22 cellular contexts compared by ENCODE assay signal in the genomic region with DNA sequence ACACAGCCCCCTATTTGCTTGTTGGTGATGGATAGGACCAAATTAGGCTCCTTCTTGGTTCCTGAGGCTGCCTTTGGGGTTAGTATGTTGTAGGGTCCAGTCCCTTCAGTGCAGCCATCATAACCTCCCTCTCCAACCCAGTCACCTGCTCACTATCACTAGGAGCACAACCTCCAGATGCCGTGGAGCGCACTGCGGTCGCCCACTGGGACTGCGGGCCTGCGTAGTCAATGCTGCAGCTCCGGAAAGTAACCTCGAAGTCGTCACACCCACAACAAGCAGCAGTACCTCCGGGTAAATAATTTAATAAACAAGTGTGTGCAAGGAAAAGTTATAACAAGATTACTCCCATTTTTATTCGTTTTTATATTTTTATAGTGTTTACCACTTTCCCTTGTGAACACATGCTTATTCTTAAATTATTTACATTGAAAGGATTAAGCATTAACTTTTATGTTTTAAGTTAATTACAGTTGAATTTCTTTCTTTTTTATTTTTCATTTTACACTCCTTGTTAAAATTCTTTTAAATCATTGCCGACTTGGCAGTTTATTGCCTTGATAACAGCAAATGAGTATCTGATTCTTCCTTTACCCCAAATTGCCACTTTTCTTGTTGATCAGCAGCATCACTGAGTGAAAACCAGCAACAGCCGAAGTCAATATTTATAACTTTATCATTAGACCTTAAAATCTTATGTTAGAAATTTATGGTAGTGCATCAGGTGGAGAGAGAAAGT.
"Had no signal": no experiment of that assay in that cellular context is flagged by ENCODE, and none has a peak within 500 bp of the region (broad histone marks: within the 10 kb centered on the region; RNA-seq: fewer than 3 reads in every experiment).

No MANE protein-coding gene starts in this region.

- H3K27me3 ChIP-seq: dorsolateral prefrontal cortex, neutrophil, pancreas, suprapubic skin, vagina had no signal

- H3K27ac ChIP-seq: dorsolateral prefrontal cortex, neutrophil, pancreas, suprapubic skin, vagina had no signal

- H3K4me2 ChIP-seq: smooth muscle cell had no signal

- DNase-seq: dorsolateral prefrontal cortex; effector CD4-positive, alpha-beta T cell; hypothalamus; immature natural killer cell; islet precursor cell; natural killer cell; pancreas; retina; stimulated activated CD4-positive, alpha-beta T cell treated with anti-CD3 and anti-CD28 coated beads, Interleukin-12 subunit alpha, Interleukin-12 subunit beta, amount 100 ng/mL, for 4 hours; stimulated activated CD4-positive, alpha-beta T cell treated with anti-CD3 and anti-CD28 coated beads, Interleukin-1b, Interleukin-23, amount 100 ng/mL, for 48 hours; stimulated activated CD4-positive, alpha-beta T cell treated with anti-CD3 and anti-CD28 coated beads, Interleukin-4, amount 100 ng/mL, for 1 hour; stimulated activated CD8-positive, alpha-beta memory T cell treated with anti-CD3 and anti-CD28 coated beads, Interleukin-4, amount 100 ng/mL, for 48 hours; stimulated activated naive CD4-positive, alpha-beta T cell; stimulated activated naive CD8-positive, alpha-beta T cell treated with anti-CD3 and anti-CD28 coated beads, Interleukin-15, amount 100 ng/mL, for 72 hours; trophoblast cell had no signal

- H3K4me3 ChIP-seq: dorsolateral prefrontal cortex, pancreas, smooth muscle cell, suprapubic skin, vagina had no signal

- H3K36me3 ChIP-seq: neutrophil, pancreas, suprapubic skin, vagina had no signal

- H3K4me1 ChIP-seq: pancreas, vagina had no signal

- H3K9me3 ChIP-seq: neutrophil, pancreas, suprapubic skin, vagina had no signal

- ATAC-seq: left lobe of liver; natural killer cell; pancreas; sciatic nerve; stimulated activated naive CD8-positive, alpha-beta T cell treated with anti-CD3 and anti-CD28 coated beads, Interleukin-15, amount 100 ng/mL, for 72 hours had no signal

- FAIRE-seq: frontal cortex, pancreas had no signal
